Comparison of ENCODE assay signal across 28 cellular contexts in the genomic region with DNA sequence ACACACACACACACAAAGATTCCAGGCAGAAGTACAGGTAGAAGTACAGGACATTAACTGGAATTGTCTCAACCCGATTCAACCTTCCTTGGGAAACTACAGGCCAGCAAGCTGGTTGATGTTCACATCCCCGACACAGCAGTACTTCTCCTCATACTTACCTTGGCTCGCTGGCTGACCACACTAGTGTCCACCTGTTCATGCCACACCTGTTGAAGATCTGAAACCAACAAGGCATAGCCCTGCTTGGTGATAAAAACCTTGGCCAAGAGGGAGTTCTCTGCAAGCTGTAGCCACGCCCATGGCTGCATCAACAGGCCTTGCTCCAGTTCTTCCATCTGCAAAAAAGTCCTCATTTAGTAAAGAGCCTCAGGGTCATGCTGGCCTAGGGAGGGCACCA. TPM values are rescaled to one million over a fixed set of nuclear protein-coding genes. Genes with fewer than 3 reads are reported as not detected.
"Had no signal": no experiment of that assay in that cellular context is flagged by ENCODE, and none has a peak within 500 bp of the region (broad histone marks: within the 10 kb centered on the region; RNA-seq: fewer than 3 reads in every experiment).

No MANE protein-coding gene starts in this region.

- H3K9me3 ChIP-seq: left lung, lower lobe of right lung, pancreas, prostate gland, tibial nerve, uterus had no signal

- H3K36me3 ChIP-seq: prostate gland, uterus had no signal

- DNase-seq: hypothalamus; immature natural killer cell; kidney; left colon; left lung; lower lobe of right lung; mammary epithelial cell; mesenchymal stem cell; naive B cell; natural killer cell; nephron progenitor cell; pancreas; retina; right cardiac atrium; stimulated activated CD4-positive, alpha-beta T cell treated with anti-CD3 and anti-CD28 coated beads, Interleukin-12 subunit alpha, Interleukin-12 subunit beta, amount 100 ng/mL, for 4 hours; stimulated activated CD4-positive, alpha-beta T cell treated with anti-CD3 and anti-CD28 coated beads, Interleukin-4, amount 100 ng/mL, for 24 hours; stimulated activated naive CD4-positive, alpha-beta T cell treated with Interleukin-2 at 50 U/mL for 16 hours; stimulated activated naive CD8-positive, alpha-beta T cell treated with anti-CD3 and anti-CD28 coated beads, Interleukin-15, amount 100 ng/mL, for 72 hours; substantia nigra; uterus had no signal

- H3K27me3 Mint-ChIP-seq: naive B cell; stimulated activated memory B cell treated with anti-CD40 and anti-IgM and Interleukin-4, amounts not matched to agents 10 μg/mL and 1 μg/mL and 100 μg/mL, for 72 hours; stimulated activated naive CD8-positive, alpha-beta T cell treated with anti-CD3 and anti-CD28 coated beads, Interleukin-15, amount 100 ng/mL, for 72 hours; type B pancreatic cell had no signal

- H3K27ac Mint-ChIP-seq: immature natural killer cell; mesothelial cell of epicardium; natural killer cell; nephron progenitor cell; stimulated activated memory B cell treated with anti-CD40 and anti-IgM and Interleukin-4, amounts not matched to agents 10 μg/mL and 1 μg/mL and 100 μg/mL, for 72 hours; stimulated activated naive CD8-positive, alpha-beta T cell treated with anti-CD3 and anti-CD28 coated beads, Interleukin-15, amount 100 ng/mL, for 72 hours; type B pancreatic cell had no signal

- H3K4me3 Mint-ChIP-seq: mesothelial cell of epicardium; nephron progenitor cell; stimulated activated memory B cell treated with anti-CD40 and anti-IgM and Interleukin-4, amounts not matched to agents 10 μg/mL and 1 μg/mL and 100 μg/mL, for 72 hours; stimulated activated naive CD8-positive, alpha-beta T cell treated with anti-CD3 and anti-CD28 coated beads, Interleukin-15, amount 100 ng/mL, for 72 hours had no signal

- H3K4me3 ChIP-seq: left lung, lower lobe of right lung, pancreas, prostate gland, skin epidermis, tibial nerve, uterus had no signal

- H3K9me3 Mint-ChIP-seq: immature natural killer cell; mesothelial cell of epicardium; naive B cell; natural killer cell; nephron progenitor cell; stimulated activated memory B cell treated with anti-CD40 and anti-IgM and Interleukin-4, amounts not matched to agents 10 μg/mL and 1 μg/mL and 100 μg/mL, for 72 hours; stimulated activated naive CD8-positive, alpha-beta T cell treated with anti-CD3 and anti-CD28 coated beads, Interleukin-15, amount 100 ng/mL, for 72 hours; type B pancreatic cell had no signal

- H3K27me3 ChIP-seq: left lung, pancreas, tibial nerve, uterus had no signal

- ATAC-seq: left colon; left lung; lower lobe of right lung; natural killer cell; pancreas; right cardiac atrium; sciatic nerve; stimulated activated memory B cell treated with anti-CD40 and anti-IgM and Interleukin-4, amounts not matched to agents 10 μg/mL and 1 μg/mL and 100 μg/mL, for 72 hours; stimulated activated naive CD8-positive, alpha-beta T cell treated with anti-CD3 and anti-CD28 coated beads, Interleukin-15, amount 100 ng/mL, for 72 hours had no signal

- H3K36me3 Mint-ChIP-seq: natural killer cell had no signal

- H3K4me1 ChIP-seq: prostate gland had no signal

- H3K27ac ChIP-seq: left lung, lower lobe of right lung, pancreas, prostate gland, skin epidermis, tibial nerve, uterus had no signal

RNA-seq across cellular contexts. Expression of a gene that starts 11.8 kb away (rescaled TPM):
- total RNA-seq: temporal lobe had no signal
